In the genomic region with DNA sequence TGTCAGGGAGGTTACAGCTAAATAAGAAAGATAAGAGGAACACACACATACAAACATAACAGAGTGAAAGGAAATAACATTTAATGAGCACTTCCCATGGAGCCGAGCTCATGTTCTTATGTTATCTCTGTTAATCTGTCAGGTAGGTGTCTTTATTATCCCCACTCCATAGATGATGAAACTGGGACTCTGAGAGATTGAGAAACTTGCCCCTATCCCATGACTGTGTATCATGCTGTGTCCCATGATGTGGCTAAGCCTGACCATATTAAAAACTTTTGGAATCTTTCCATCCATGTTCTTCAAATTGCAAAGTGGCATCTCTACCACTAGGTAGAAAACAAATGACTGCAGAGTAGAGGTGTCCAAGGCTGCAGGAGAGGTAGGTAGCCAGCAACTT, we compare ENCODE assay signal across 22 cellular contexts.
DNase-seq lines count a peak whose midpoint lies in the region; ATAC-seq, FAIRE-seq and TF ChIP-seq lines count a peak whose summit lies in the region.
"Had no signal": no experiment of that assay in that cellular context is flagged by ENCODE, and none has a peak within 500 bp of the region (broad histone marks: within the 10 kb centered on the region; RNA-seq: fewer than 3 reads in every experiment).

No MANE protein-coding gene starts in this region.

- H2BK5ac ChIP-seq in trophoblast cell (ENCODE audit: low read depth, low read length, poor library complexity), result no peak overlapping the region

- ATAC-seq in HG02970 (IDR thresholded peaks at IDR 0.05; ENCODE audit: low FRiP score, unreplicated experiment), result no peak
- ATAC-seq: left colon, SK-N-SH treated with all-trans-retinoic acid at 6 μM for 48 hours had no signal

- H3K9me3 ChIP-seq in trophoblast cell (ENCODE audit: insufficient read depth, low read depth, low read length), result no peaks in the 10 kb centered on the region
- H3K9me3 ChIP-seq: colonic mucosa, prostate gland, spleen had no signal

- H3K27me3 ChIP-seq in trophoblast cell (ENCODE audit: insufficient read depth, low read length), result no peaks in the 10 kb centered on the region
- H3K27me3 ChIP-seq: colonic mucosa, spleen had no signal

- H4K91ac ChIP-seq in trophoblast cell (ENCODE audit: low read depth, low read length), result peak overlapping the region; percentile 14

- H3K14ac ChIP-seq in trophoblast cell (ENCODE audit: low read length), result no peak overlapping the region

- H3K79me2 ChIP-seq in trophoblast cell (ENCODE audit: control insufficient read depth, insufficient read depth, low read length, poor library complexity), result no peaks in the 10 kb centered on the region

- no peak overlapping the region for H3K4ac ChIP-seq in trophoblast cell (ENCODE audit: low read depth, low read length)

- H3K79me1 ChIP-seq in trophoblast cell (ENCODE audit: low read length), result peaks cover 3% of the 10 kb centered on the region

- H3K27ac ChIP-seq in caudate nucleus (ENCODE audit: low read depth, low read length), result peak overlapping the region; percentile 18
- H3K27ac ChIP-seq in trophoblast cell (ENCODE audit: low read depth, low read length), result no peak overlapping the region
- H3K27ac ChIP-seq: colonic mucosa, epithelial cell of prostate, prostate gland had no signal

- TF ChIP-seq POLR2A in GM12892 (IDR thresholded peaks at IDR 0.05; ENCODE audit: low read depth, low read length), result no peak

- no peak overlapping the region for H3K4me3 ChIP-seq in trophoblast cell (ENCODE audit: low read depth, low read length)
- H3K4me3 ChIP-seq: colonic mucosa, prostate gland, spleen had no signal

- H3K4me2 ChIP-seq in trophoblast cell (ENCODE audit: low read length), result no peak overlapping the region

- H2AFZ ChIP-seq in trophoblast cell (ENCODE audit: insufficient read depth, low read length, poor library complexity), result no peak overlapping the region

- H3K18ac ChIP-seq in trophoblast cell (ENCODE audit: low read length), result no peak overlapping the region

- H2BK12ac ChIP-seq in trophoblast cell (ENCODE audit: low read length), result no peak overlapping the region

- no peak overlapping the region for H4K8ac ChIP-seq in trophoblast cell (ENCODE audit: low read depth, low read length)

- DNase-seq in GM12892 (ENCODE audit: insufficient read length) (no peak), caudate nucleus (lab: John Stamatoyannopoulos, UW) (no peak), trophoblast cell (peak; percentile 24 to 82), NCI-H2227 (lab: John Stamatoyannopoulos, UW; ENCODE audit: unreplicated experiment) (no peak)
- no peak for DNase-seq in stimulated activated naive CD4-positive, alpha-beta T cell (lab: John Stamatoyannopoulos, UW)
- DNase-seq: activated CD4-positive, alpha-beta T cell treated with anti-CD3 and anti-CD28 coated beads for 48 hours; activated naive CD4-positive, alpha-beta T cell treated with anti-CD3 and anti-CD28 coated beads for 36 hours; activated T-cell treated with anti-CD3 and anti-CD28 coated beads for 4 hours; colonic mucosa; DMS79 treated with DMSO at 0.1 percent for 48 hours; IMR-90; left colon; NCI-H1436 treated with DMSO at 0.1 percent for 48 hours; NCI-H2171; spleen; stimulated activated CD8-positive, alpha-beta memory T cell treated with anti-CD3 and anti-CD28 coated beads, Interleukin-4, amount 100 ng/mL, for 48 hours had no signal

- FAIRE-seq in A204.1 (lab: Jason Lieb, UNC) (peak; percentile 30), GM12892 (lab: Jason Lieb, UNC) (peak; percentile 53)
- FAIRE-seq: TTC549 had no signal

- H3K23ac ChIP-seq in trophoblast cell (ENCODE audit: low read length), result no peak overlapping the region

- H2BK120ac ChIP-seq in trophoblast cell (ENCODE audit: insufficient read depth, low read length, poor library complexity), result no peak overlapping the region

- WGBS in trophoblast cell (ENCODE audit: extremely low coverage, insufficient coverage, insufficient read length), result no CpG with 5 or more reads among the region's 1 CpG

- H4K12ac ChIP-seq in trophoblast cell (ENCODE audit: low read depth, low read length), result no peak overlapping the region

- H3K36me3 ChIP-seq in trophoblast cell (ENCODE audit: control insufficient read depth in 1 of 2, insufficient read depth in 2 of 2, low read length in 2 of 2), result no peaks in the 10 kb centered on the region
- H3K36me3 ChIP-seq: colonic mucosa, prostate gland, spleen had no signal

- no peak overlapping the region for H2AK5ac ChIP-seq in trophoblast cell (ENCODE audit: low read length)

- peaks cover 3 to 7% of the 10 kb centered on the region in 2 experiments for H3K4me1 ChIP-seq in trophoblast cell (ENCODE audit: control insufficient read depth in 1 of 2, insufficient read depth in 2 of 2, low read length in 2 of 2)
- H3K4me1 ChIP-seq: colonic mucosa, prostate gland had no signal

- no peak overlapping the region for H3K9ac ChIP-seq in trophoblast cell (ENCODE audit: low read length)

Comparison
In these comparisons a context has a peak if more than half of its experiments do, and no peak if none do; other contexts are left out.
1. DNase-seq: peak in trophoblast cell (2 of 2); none in GM12892 (single experiment), caudate nucleus (0 of 61), NCI-H2227 (single experiment) and stimulated activated naive CD4-positive, alpha-beta T cell (0 of 6).